In the genomic region with DNA sequence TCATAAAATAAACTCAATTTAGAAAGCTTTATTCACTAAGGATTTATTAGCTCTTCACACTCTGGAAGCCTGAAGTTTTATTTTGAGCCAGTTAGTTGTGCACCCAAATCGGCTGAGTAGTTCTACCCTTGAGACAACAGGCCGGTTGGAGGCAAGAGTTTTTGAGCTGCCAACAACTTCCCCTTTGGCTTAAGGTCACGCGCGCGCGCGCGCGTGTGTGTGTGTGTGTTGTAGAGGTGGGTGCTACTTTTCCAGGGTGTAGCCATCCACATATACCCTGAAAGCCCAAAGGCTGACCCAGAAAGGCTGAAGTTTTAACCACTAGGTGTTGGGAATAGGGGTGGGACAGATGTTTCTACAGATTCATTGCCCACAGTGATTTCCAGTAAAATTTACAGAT, we compare ENCODE assay signal across 21 cellular contexts.
DNase-seq lines count a peak whose midpoint lies in the region; ATAC-seq and TF ChIP-seq lines count a peak whose summit lies in the region.
"Had no signal": no experiment of that assay in that cellular context is flagged by ENCODE, and none has a peak within 500 bp of the region (broad histone marks: within the 10 kb centered on the region; RNA-seq: fewer than 3 reads in every experiment).

No MANE protein-coding gene starts in this region.

- H3K36me3 ChIP-seq in transverse colon = no peaks in the 10 kb centered on the region
- H3K36me3 ChIP-seq: MG63 had no signal

- TF ChIP-seq POLR2A in NB4 (IDR thresholded peaks at IDR 0.05; ENCODE audit: extremely low read depth, insufficient read length) (no peak), transverse colon (IDR thresholded peaks at IDR 0.05) (no peak)

- H3K4me1 ChIP-seq in transverse colon = no peaks in the 10 kb centered on the region

- TF ChIP-seq EP300 in transverse colon (IDR thresholded peaks at IDR 0.05; ENCODE audit: low read depth) = no peak

- H3K27me3 ChIP-seq in transverse colon = no peaks in the 10 kb centered on the region
- H3K27me3 ChIP-seq: MG63 had no signal

- in situ Hi-C loops in transverse colon (cut with MboI; ENCODE audit: low pct_ligation_motif_present in 1 of 4, low pct_unique_long_range_greater_than_20kb in 1 of 4, low sequenced_read_pairs in 3 of 4) = no loop called here

- no peak overlapping the region for H3K27ac ChIP-seq in transverse colon
- H3K27ac ChIP-seq: PC-9 had no signal

- TF ChIP-seq CTCF in NB4 (IDR thresholded peaks at IDR 0.05; ENCODE audit: low read depth, low read length) (no peak), transverse colon (IDR thresholded peaks at IDR 0.05) (no peak)

- H3K9me3 ChIP-seq in transverse colon = no peaks in the 10 kb centered on the region
- H3K9me3 ChIP-seq: MG63 had no signal

- DNase-seq in CMK (ENCODE audit: low read depth) = peak; percentile 7
- DNase-seq in NB4 (ENCODE audit: low read depth) = peak; percentile 18
- peak; percentile 15 for DNase-seq in mucosa of gallbladder (ENCODE audit: low spot score)
- peak; percentile 8 for DNase-seq in transverse colon
- no peak for DNase-seq in activated naive CD4-positive, alpha-beta T cell (lab: John Stamatoyannopoulos, UW)
- DNase-seq in NCI-H748 (lab: John Stamatoyannopoulos, UW; ENCODE audit: unreplicated experiment) = no peak
- DNase-seq: ACHN; Calu3; CD8-positive, alpha-beta T cell; HCEC 1CT; MG63; NCI-H1092; NCI-H1436; NCI-H187 treated with DMSO at 0.1 percent for 48 hours; NCI-H2107; NCI-H69; PC-9; RPMI8226 had no signal

- WGBS in transverse colon (ENCODE audit: low coverage in 1 of 2), 2 donors = 50 to 85% methylated on average over 1 to 10 of the region's 10 CpGs

- no peak for ATAC-seq in HG02678 (IDR thresholded peaks at IDR 0.05; ENCODE audit: unreplicated experiment)
- ATAC-seq: CD8-positive, alpha-beta T cell; GM23338; SK-N-SH treated with all-trans-retinoic acid at 6 μM for 48 hours had no signal

- H3K4me3 ChIP-seq in NB4 (ENCODE audit: low read depth, low read length) (no peak overlapping the region), transverse colon (no peak overlapping the region)
- H3K4me3 ChIP-seq: GM23338, MG63, PC-9 had no signal

- intact Hi-C loops in transverse colon (cut with DNase I; ENCODE audit: low total_unique reads) = no loop called here

Comparison
In these comparisons a context has a peak if more than half of its experiments do, and no peak if none do; other contexts are left out.
1. DNase-seq: peak in CMK (single experiment), NB4 (single experiment), mucosa of gallbladder (single experiment) and transverse colon (single experiment); none in activated naive CD4-positive, alpha-beta T cell (0 of 4) and NCI-H748 (single experiment).